In the genomic region with DNA sequence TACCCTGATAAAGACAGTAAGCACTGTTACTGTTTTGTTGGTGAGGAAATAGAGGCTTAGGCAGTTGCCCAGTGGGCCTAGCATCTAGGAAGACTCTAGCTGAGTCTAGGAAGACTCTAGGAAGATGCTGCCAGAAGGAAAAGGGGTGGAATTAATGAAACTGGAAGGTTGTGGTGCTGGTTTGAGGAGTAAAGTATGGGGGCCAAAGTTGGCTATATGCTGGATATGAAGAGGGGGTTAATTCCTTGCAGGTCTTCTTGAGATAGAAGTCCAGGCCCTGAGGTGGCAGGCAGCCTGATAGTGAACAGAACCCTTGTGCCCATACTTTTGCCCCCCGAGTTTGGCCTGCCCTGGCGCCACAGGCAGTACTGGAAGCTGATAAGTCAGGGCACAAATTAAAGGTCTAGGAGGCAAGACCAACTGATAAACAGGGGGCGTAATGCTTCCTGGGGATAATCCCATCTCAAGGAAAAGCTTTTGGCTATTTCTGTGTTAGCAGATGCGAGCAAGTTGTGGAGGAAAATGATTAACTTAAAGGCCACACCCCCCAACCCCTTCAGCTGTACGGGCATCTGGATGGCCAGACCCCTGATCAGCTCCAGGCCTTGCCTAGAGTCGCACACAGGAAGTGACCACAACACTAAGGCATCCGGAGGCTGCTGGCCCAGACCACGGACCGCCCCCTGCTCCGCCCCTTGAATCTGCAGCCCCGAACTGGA, we compare ENCODE assay signal across 1 cellular context.
A peak's percentile ranks its signal among the peaks of the same experiment; 100 is the strongest.
TF ChIP-seq lines count a peak whose summit lies in the region.

No MANE protein-coding gene starts in this region.

TF ChIP-seq in HepG2, 621 proteins besides CTCF, POLR2A, EP300 and RAD21 (continues in another document):
- TF ChIP-seq ZBTB20 (CRISPR knock-in tag; IDR thresholded peaks at IDR 0.05; ENCODE audit: borderline replicate concordance, low read depth) (no peak), ZKSCAN5 (CRISPR knock-in tag; IDR thresholded peaks at IDR 0.05) (no peak), DMAP1 (CRISPR knock-in tag; IDR thresholded peaks at IDR 0.05) (no peak), CENPT (CRISPR knock-in tag; IDR thresholded peaks at IDR 0.05; ENCODE audit: low read depth) (no peak), MAFG (CRISPR knock-in tag; IDR thresholded peaks at IDR 0.05) (no peak), JUN (CRISPR knock-in tag; IDR thresholded peaks at IDR 0.05) (peak; percentile 97), NCOA2 (CRISPR knock-in tag; IDR thresholded peaks at IDR 0.05) (peak; percentile 19; the same call in 1 of the 2 replicates), ESRRA (CRISPR knock-in tag; IDR thresholded peaks at IDR 0.05; ENCODE audit: low read depth) (no peak), HNRNPK (IDR thresholded peaks at IDR 0.05; ENCODE audit: low read depth, low read length, poor library complexity, severe bottlenecking) (no peak), ZNF773 (CRISPR knock-in tag; IDR thresholded peaks at IDR 0.05; ENCODE audit: borderline replicate concordance) (no peak), SP4 (CRISPR knock-in tag; IDR thresholded peaks at IDR 0.05) (peak; percentile 49; the same call in 1 of the 2 replicates), ZNF101 (CRISPR knock-in tag; IDR thresholded peaks at IDR 0.05; ENCODE audit: borderline replicate concordance, low read depth) (no peak), ZNF543 (CRISPR knock-in tag; IDR thresholded peaks at IDR 0.05) (no peak), KAT7 (CRISPR knock-in tag; IDR thresholded peaks at IDR 0.05; ENCODE audit: borderline replicate concordance) (0 out of 2 replicates have a peak, but pooled peaks have one; percentile 39), HNRNPH1 (optimal IDR thresholded peaks at IDR 0.05; ENCODE audit: low read depth, low read length) (no peak), KLF11 (CRISPR knock-in tag; IDR thresholded peaks at IDR 0.05) (no peak), ZNF660 (CRISPR knock-in tag; IDR thresholded peaks at IDR 0.05; ENCODE audit: borderline replicate concordance, low read depth) (no peak), SOX6 (IDR thresholded peaks at IDR 0.05) (no peak), SOX6 (CRISPR knock-in tag; IDR thresholded peaks at IDR 0.05) (peak; percentile 23; the same call in 1 of the 2 replicates), ZFP1 (CRISPR knock-in tag; IDR thresholded peaks at IDR 0.05) (no peak), NR3C1 (CRISPR knock-in tag; IDR thresholded peaks at IDR 0.05) (no peak), RXRA (CRISPR knock-in tag; IDR thresholded peaks at IDR 0.05) (peak; percentile 25; the same call in 1 of the 2 replicates), ARID2 (CRISPR knock-in tag; IDR thresholded peaks at IDR 0.05; ENCODE audit: borderline replicate concordance) (no peak), ZNF547 (CRISPR knock-in tag; IDR thresholded peaks at IDR 0.05) (no peak), ZNF232 (CRISPR knock-in tag; IDR thresholded peaks at IDR 0.05; ENCODE audit: borderline replicate concordance) (no peak), SMC3 (IDR thresholded peaks at IDR 0.05; ENCODE audit: low read length) (no peak), HMGA1 (CRISPR knock-in tag; conservative IDR thresholded peaks at IDR 0.05) (no peak), FOXO1 (CRISPR knock-in tag; IDR thresholded peaks at IDR 0.05) (no peak), ZFP36 (IDR thresholded peaks at IDR 0.05; ENCODE audit: borderline replicate concordance, low read depth, low read length, partially characterized antibody) (no peak), ZNF430 (CRISPR knock-in tag; IDR thresholded peaks at IDR 0.05) (no peak), ZNF83 (CRISPR knock-in tag; IDR thresholded peaks at IDR 0.05; ENCODE audit: borderline replicate concordance) (no peak)
- TF ChIP-seq, protein P1, sequence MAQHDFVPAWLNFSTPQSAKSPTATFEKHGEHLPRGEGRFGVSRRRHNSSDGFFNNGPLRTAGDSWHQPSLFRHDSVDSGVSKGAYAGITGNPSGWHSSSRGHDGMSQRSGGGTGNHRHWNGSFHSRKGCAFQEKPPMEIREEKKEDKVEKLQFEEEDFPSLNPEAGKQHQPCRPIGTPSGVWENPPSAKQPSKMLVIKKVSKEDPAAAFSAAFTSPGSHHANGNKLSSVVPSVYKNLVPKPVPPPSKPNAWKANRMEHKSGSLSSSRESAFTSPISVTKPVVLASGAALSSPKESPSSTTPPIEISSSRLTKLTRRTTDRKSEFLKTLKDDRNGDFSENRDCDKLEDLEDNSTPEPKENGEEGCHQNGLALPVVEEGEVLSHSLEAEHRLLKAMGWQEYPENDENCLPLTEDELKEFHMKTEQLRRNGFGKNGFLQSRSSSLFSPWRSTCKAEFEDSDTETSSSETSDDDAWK (CRISPR knock-in tag; IDR thresholded peaks at IDR 0.05): no peak
- TF ChIP-seq, protein P2, sequence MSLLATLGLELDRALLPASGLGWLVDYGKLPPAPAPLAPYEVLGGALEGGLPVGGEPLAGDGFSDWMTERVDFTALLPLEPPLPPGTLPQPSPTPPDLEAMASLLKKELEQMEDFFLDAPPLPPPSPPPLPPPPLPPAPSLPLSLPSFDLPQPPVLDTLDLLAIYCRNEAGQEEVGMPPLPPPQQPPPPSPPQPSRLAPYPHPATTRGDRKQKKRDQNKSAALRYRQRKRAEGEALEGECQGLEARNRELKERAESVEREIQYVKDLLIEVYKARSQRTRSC (CRISPR knock-in tag; IDR thresholded peaks at IDR 0.05; ENCODE audit: low read depth): no peak
- TF ChIP-seq, protein P3, sequence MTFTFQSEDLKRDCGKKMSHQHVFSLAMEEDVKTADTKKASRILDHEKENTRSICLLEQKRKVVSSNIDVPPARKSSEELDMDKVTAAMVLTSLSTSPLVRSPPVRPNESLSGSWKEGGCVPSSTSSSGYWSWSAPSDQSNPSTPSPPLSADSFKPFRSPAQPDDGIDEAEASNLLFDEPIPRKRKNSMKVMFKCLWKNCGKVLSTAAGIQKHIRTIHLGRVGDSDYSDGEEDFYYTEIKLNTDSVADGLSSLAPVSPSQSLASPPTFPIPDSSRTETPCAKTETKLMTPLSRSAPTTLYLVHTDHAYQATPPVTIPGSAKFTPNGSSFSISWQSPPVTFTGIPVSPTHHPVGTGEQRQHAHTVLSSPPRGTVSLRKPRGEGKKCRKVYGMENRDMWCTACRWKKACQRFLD (CRISPR knock-in tag; IDR thresholded peaks at IDR 0.05; ENCODE audit: borderline replicate concordance): no peak
- TF ChIP-seq, protein P4, sequence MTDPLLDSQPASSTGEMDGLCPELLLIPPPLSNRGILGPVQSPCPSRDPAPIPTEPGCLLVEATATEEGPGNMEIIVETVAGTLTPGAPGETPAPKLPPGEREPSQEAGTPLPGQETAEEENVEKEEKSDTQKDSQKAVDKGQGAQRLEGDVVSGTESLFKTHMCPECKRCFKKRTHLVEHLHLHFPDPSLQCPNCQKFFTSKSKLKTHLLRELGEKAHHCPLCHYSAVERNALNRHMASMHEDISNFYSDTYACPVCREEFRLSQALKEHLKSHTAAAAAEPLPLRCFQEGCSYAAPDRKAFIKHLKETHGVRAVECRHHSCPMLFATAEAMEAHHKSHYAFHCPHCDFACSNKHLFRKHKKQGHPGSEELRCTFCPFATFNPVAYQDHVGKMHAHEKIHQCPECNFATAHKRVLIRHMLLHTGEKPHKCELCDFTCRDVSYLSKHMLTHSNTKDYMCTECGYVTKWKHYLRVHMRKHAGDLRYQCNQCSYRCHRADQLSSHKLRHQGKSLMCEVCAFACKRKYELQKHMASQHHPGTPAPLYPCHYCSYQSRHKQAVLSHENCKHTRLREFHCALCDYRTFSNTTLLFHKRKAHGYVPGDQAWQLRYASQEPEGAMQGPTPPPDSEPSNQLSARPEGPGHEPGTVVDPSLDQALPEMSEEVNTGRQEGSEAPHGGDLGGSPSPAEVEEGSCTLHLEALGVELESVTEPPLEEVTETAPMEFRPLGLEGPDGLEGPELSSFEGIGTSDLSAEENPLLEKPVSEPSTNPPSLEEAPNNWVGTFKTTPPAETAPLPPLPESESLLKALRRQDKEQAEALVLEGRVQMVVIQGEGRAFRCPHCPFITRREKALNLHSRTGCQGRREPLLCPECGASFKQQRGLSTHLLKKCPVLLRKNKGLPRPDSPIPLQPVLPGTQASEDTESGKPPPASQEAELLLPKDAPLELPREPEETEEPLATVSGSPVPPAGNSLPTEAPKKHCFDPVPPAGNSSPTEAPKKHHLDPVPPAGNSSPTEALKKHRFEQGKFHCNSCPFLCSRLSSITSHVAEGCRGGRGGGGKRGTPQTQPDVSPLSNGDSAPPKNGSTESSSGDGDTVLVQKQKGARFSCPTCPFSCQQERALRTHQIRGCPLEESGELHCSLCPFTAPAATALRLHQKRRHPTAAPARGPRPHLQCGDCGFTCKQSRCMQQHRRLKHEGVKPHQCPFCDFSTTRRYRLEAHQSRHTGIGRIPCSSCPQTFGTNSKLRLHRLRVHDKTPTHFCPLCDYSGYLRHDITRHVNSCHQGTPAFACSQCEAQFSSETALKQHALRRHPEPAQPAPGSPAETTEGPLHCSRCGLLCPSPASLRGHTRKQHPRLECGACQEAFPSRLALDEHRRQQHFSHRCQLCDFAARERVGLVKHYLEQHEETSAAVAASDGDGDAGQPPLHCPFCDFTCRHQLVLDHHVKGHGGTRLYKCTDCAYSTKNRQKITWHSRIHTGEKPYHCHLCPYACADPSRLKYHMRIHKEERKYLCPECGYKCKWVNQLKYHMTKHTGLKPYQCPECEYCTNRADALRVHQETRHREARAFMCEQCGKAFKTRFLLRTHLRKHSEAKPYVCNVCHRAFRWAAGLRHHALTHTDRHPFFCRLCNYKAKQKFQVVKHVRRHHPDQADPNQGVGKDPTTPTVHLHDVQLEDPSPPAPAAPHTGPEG (CRISPR knock-in tag; IDR thresholded peaks at IDR 0.05): no peak
- TF ChIP-seq, protein P5, sequence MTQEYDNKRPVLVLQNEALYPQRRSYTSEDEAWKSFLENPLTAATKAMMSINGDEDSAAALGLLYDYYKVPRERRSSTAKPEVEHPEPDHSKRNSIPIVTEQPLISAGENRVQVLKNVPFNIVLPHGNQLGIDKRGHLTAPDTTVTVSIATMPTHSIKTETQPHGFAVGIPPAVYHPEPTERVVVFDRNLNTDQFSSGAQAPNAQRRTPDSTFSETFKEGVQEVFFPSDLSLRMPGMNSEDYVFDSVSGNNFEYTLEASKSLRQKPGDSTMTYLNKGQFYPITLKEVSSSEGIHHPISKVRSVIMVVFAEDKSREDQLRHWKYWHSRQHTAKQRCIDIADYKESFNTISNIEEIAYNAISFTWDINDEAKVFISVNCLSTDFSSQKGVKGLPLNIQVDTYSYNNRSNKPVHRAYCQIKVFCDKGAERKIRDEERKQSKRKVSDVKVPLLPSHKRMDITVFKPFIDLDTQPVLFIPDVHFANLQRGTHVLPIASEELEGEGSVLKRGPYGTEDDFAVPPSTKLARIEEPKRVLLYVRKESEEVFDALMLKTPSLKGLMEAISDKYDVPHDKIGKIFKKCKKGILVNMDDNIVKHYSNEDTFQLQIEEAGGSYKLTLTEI (CRISPR knock-in tag; conservative IDR thresholded peaks at IDR 0.05): no peak
- TF ChIP-seq, protein P6, sequence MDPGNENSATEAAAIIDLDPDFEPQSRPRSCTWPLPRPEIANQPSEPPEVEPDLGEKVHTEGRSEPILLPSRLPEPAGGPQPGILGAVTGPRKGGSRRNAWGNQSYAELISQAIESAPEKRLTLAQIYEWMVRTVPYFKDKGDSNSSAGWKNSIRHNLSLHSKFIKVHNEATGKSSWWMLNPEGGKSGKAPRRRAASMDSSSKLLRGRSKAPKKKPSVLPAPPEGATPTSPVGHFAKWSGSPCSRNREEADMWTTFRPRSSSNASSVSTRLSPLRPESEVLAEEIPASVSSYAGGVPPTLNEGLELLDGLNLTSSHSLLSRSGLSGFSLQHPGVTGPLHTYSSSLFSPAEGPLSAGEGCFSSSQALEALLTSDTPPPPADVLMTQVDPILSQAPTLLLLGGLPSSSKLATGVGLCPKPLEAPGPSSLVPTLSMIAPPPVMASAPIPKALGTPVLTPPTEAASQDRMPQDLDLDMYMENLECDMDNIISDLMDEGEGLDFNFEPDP (CRISPR knock-in tag; conservative IDR thresholded peaks at IDR 0.05): no peak
- TF ChIP-seq, protein P7, sequence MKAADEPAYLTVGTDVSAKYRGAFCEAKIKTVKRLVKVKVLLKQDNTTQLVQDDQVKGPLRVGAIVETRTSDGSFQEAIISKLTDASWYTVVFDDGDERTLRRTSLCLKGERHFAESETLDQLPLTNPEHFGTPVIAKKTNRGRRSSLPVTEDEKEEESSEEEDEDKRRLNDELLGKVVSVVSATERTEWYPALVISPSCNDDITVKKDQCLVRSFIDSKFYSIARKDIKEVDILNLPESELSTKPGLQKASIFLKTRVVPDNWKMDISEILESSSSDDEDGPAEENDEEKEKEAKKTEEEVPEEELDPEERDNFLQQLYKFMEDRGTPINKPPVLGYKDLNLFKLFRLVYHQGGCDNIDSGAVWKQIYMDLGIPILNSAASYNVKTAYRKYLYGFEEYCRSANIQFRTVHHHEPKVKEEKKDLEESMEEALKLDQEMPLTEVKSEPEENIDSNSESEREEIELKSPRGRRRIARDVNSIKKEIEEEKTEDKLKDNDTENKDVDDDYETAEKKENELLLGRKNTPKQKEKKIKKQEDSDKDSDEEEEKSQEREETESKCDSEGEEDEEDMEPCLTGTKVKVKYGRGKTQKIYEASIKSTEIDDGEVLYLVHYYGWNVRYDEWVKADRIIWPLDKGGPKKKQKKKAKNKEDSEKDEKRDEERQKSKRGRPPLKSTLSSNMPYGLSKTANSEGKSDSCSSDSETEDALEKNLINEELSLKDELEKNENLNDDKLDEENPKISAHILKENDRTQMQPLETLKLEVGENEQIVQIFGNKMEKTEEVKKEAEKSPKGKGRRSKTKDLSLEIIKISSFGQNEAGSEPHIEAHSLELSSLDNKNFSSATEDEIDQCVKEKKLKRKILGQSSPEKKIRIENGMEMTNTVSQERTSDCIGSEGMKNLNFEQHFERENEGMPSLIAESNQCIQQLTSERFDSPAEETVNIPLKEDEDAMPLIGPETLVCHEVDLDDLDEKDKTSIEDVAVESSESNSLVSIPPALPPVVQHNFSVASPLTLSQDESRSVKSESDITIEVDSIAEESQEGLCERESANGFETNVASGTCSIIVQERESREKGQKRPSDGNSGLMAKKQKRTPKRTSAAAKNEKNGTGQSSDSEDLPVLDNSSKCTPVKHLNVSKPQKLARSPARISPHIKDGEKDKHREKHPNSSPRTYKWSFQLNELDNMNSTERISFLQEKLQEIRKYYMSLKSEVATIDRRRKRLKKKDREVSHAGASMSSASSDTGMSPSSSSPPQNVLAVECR (CRISPR knock-in tag; IDR thresholded peaks at IDR 0.05; ENCODE audit: borderline replicate concordance): peak; percentile 75; the same call in 1 of the 2 replicates
- TF ChIP-seq, protein P8, sequence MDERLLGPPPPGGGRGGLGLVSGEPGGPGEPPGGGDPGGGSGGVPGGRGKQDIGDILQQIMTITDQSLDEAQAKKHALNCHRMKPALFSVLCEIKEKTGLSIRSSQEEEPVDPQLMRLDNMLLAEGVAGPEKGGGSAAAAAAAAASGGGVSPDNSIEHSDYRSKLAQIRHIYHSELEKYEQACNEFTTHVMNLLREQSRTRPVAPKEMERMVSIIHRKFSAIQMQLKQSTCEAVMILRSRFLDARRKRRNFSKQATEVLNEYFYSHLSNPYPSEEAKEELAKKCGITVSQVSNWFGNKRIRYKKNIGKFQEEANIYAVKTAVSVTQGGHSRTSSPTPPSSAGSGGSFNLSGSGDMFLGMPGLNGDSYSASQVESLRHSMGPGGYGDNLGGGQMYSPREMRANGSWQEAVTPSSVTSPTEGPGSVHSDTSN (CRISPR knock-in tag; IDR thresholded peaks at IDR 0.05): no peak
- TF ChIP-seq, protein P9, sequence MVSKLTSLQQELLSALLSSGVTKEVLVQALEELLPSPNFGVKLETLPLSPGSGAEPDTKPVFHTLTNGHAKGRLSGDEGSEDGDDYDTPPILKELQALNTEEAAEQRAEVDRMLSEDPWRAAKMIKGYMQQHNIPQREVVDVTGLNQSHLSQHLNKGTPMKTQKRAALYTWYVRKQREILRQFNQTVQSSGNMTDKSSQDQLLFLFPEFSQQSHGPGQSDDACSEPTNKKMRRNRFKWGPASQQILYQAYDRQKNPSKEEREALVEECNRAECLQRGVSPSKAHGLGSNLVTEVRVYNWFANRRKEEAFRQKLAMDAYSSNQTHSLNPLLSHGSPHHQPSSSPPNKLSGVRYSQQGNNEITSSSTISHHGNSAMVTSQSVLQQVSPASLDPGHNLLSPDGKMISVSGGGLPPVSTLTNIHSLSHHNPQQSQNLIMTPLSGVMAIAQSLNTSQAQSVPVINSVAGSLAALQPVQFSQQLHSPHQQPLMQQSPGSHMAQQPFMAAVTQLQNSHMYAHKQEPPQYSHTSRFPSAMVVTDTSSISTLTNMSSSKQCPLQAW (CRISPR knock-in tag; IDR thresholded peaks at IDR 0.05): peak; percentile 97
